In the genomic region with DNA sequence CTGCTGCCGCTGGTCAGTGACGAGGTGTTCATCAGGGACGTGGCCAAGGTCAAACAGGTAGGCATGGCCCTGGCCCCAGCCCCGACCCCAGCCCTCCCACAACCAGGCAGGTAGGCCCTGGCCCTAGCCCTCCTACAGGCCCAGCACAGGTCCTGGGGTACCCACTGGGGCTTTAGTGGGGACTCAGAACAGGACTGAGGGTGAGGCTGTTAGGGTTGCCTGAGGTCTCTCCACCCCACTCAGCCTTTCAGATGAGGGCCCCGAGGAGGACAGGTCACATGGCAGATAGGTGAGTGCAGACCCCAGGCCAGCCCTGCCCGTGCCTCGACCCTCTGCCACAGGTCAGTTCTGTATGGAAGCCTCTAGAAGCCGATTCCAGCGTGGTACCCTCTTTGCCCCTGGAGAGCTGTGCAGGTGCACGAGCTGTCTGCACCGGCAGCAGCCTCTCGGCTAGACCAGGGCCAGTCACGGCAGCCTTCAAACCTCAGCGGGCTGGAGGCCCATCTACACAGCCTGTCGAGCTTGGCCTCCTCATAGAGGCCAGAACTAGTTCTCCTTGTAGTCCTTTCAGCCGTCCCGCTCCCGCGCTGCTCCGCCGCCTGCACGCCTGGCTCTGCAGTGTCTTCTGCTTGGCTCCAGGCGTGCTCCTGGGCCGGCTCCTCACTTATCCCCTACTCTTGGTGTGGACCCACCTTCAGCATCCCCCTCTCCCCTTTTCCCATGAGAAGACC, we compare ENCODE assay signal across 16 cellular contexts. TPM values are rescaled to one million over a fixed set of nuclear protein-coding genes. Genes with fewer than 3 reads are reported as not detected.
DNase-seq lines count a peak whose midpoint lies in the region; ATAC-seq and TF ChIP-seq lines count a peak whose summit lies in the region.
"Had no signal": no experiment of that assay in that cellular context is flagged by ENCODE, and none has a peak within 500 bp of the region (broad histone marks: within the 10 kb centered on the region; RNA-seq: fewer than 3 reads in every experiment).

No MANE protein-coding gene starts in this region.

- no peak overlapping the region for H4K5ac ChIP-seq in H9 (ENCODE audit: insufficient read length, low read depth, low read length)

- H3K4me2 ChIP-seq in H9 (ENCODE audit: insufficient read depth, insufficient read length, low read length), result no peak overlapping the region

- no peak overlapping the region for H3K23ac ChIP-seq in H9 (ENCODE audit: insufficient read length, low read depth, low read length)

- H3K27me3 ChIP-seq in H9 (ENCODE audit: insufficient read depth, low read length), result no peaks in the 10 kb centered on the region
- no peaks in the 10 kb centered on the region for H3K27me3 ChIP-seq in left ventricle myocardium inferior (ENCODE audit: low read depth)

- H2AK5ac ChIP-seq in H9 (ENCODE audit: insufficient read length, low read length), result no peak overlapping the region

- TF ChIP-seq CTCF in H9 (conservative IDR thresholded peaks at IDR 0.05) (no peak), left ventricle myocardium inferior (IDR thresholded peaks at IDR 0.05; ENCODE audit: borderline replicate concordance) (no peak)

- H2BK5ac ChIP-seq in H9 (ENCODE audit: insufficient read length, low read length), result no peak overlapping the region

- H3K9me3 Mint-ChIP-seq in H9, result no peaks in the 10 kb centered on the region
- H3K9me3 Mint-ChIP-seq: mesothelial cell of epicardium had no signal

- H3K9me3 ChIP-seq in H9 (ENCODE audit: control insufficient read depth, low read depth, low read length) (no peaks in the 10 kb centered on the region), T-helper 17 cell (ENCODE audit: control insufficient read depth, low read length, poor library complexity, severe bottlenecking) (no peaks in the 10 kb centered on the region), left ventricle myocardium inferior (replicated peaks) (no peaks in the 10 kb centered on the region)

- H3K4me1 Mint-ChIP-seq in H9, result peaks cover 0 to 4% of the 10 kb centered on the region in 2 experiments; a peak in 1 of 4 replicates
- H3K4me1 Mint-ChIP-seq in T-helper 17 cell, result peaks cover 6% of the 10 kb centered on the region
- H3K4me1 Mint-ChIP-seq: mesothelial cell of epicardium had no signal

- H3K14ac ChIP-seq in H9 (ENCODE audit: insufficient read depth, low read length), result no peak overlapping the region

- H4K91ac ChIP-seq in H9 (ENCODE audit: insufficient read length, low read depth, low read length), result no peak overlapping the region

- H3K23me2 ChIP-seq in H9 (ENCODE audit: insufficient read length, low read depth, low read length, poor library complexity, severe bottlenecking), result no peaks in the 10 kb centered on the region

- H3K27ac ChIP-seq in H9 (ENCODE audit: insufficient read length, low read depth, low read length), result no peak overlapping the region
- no peak overlapping the region for H3K27ac ChIP-seq in left ventricle myocardium inferior (replicated peaks)
- H3K27ac ChIP-seq: SK-N-MC had no signal

- no peak for DNase-seq in H9
- peak in 1 of 3 donors; percentile 5 for DNase-seq in T-helper 17 cell
- DNase-seq in left ventricle myocardium inferior, result peak; percentile 8
- DNase-seq in sciatic nerve (ENCODE audit: low spot score), result peak; percentile 40
- no peak for DNase-seq in DMS53 (lab: John Stamatoyannopoulos, UW)
- no peak for DNase-seq in HuH-7.5 (ENCODE audit: low spot score)
- DNase-seq in ecto neural progenitor cell (ENCODE audit: low spot score), result no peak
- DNase-seq: amniotic stem cell, dermis blood vessel endothelial cell, NCI-H1417 treated with DMSO at 0.1 percent for 48 hours, NCI-H226 had no signal

- H3K4me3 ChIP-seq in left ventricle myocardium inferior, result no peak overlapping the region
- H3K4me3 ChIP-seq: K562, SK-N-MC had no signal

- H3K79me1 ChIP-seq in H9 (ENCODE audit: insufficient read depth, low read depth, low read length, poor library complexity, severe bottlenecking), result no peaks in the 10 kb centered on the region

- no peaks in the 10 kb centered on the region for H3K79me2 ChIP-seq in H9 (ENCODE audit: insufficient read depth, low read length)

- H3K27me3 Mint-ChIP-seq in H9 (ENCODE audit: low read depth) (no peaks in the 10 kb centered on the region), T-helper 17 cell (no peaks in the 10 kb centered on the region)

- no peak overlapping the region for H4K8ac ChIP-seq in H9 (replicated peaks; ENCODE audit: insufficient read length, low read depth, low read length)

- no peak overlapping the region for H2AFZ ChIP-seq in H9 (ENCODE audit: low read length)

- H3K4me3 Mint-ChIP-seq in H9 (no peak overlapping the region), T-helper 17 cell (no peak overlapping the region)
- H3K4me3 Mint-ChIP-seq: mesothelial cell of epicardium had no signal

- no peak overlapping the region for H2BK120ac ChIP-seq in H9 (ENCODE audit: low read depth, low read length, poor library complexity, severe bottlenecking)

- H3K18ac ChIP-seq in H9 (ENCODE audit: insufficient read length, low read depth, low read length), result no peak overlapping the region

- no peak overlapping the region for H2BK12ac ChIP-seq in H9 (ENCODE audit: insufficient read length, low read depth, low read length)

- ATAC-seq in T-helper 17 cell (no peak), sciatic nerve (no peak), GM18505 (IDR thresholded peaks at IDR 0.05; ENCODE audit: unreplicated experiment) (no peak)
- ATAC-seq: HCT116, K562 had no signal

- H3K27ac Mint-ChIP-seq in H9 (peak overlapping the region in 2 of 3 experiments; percentile 6 to 86; a peak in 3 of 7 replicates), T-helper 17 cell (peak overlapping the region; percentile 85)
- H3K27ac Mint-ChIP-seq: mesothelial cell of epicardium had no signal

- no peak overlapping the region for H3K9ac ChIP-seq in H9 (ENCODE audit: extremely low read depth, insufficient read length, low read length)

- H3K4ac ChIP-seq in H9 (ENCODE audit: low read depth, low read length), result no peak overlapping the region

- intact Hi-C loops in left ventricle myocardium inferior (cut with micrococcal nuclease) (no loop called here), sciatic nerve (cut with DNase I) (no loop called here)

- WGBS in H9 (ENCODE audit: extremely low coverage, insufficient read length, low lambda C conversion rate), result no CpG with 5 or more reads among the region's 24 CpGs

- no peak overlapping the region for H2BK15ac ChIP-seq in H9 (ENCODE audit: low read depth, low read length)

- no peak overlapping the region for H2BK20ac ChIP-seq in H9 (ENCODE audit: low read depth, low read length, poor library complexity, severe bottlenecking)

- no peaks in the 10 kb centered on the region for H4K20me1 ChIP-seq in H9 (ENCODE audit: control insufficient read depth, insufficient read depth, insufficient read length)

- H3K36me3 Mint-ChIP-seq in H9 (ENCODE audit: insufficient read depth in 1 of 3, low read depth in 3 of 3) (peaks cover 27 to 62% (median 55%) of the 10 kb centered on the region in 3 experiments), T-helper 17 cell (ENCODE audit: low read depth) (peaks cover 10% of the 10 kb centered on the region)

- H3K56ac ChIP-seq in H9 (ENCODE audit: insufficient read length, low read depth, low read length), result no peak overlapping the region

- no peaks in the 10 kb centered on the region for H3K4me1 ChIP-seq in H9 (ENCODE audit: insufficient read depth, low read length)
- peaks cover 22% of the 10 kb centered on the region for H3K4me1 ChIP-seq in left ventricle myocardium inferior

- no peak for TF ChIP-seq POLR2A in GM18505 (IDR thresholded peaks at IDR 0.05; ENCODE audit: borderline replicate concordance, extremely low read depth, insufficient read depth, insufficient read length)

- H3K36me3 ChIP-seq in left ventricle myocardium inferior, result peaks cover 100% of the 10 kb centered on the region

- no peak overlapping the region for H3T11ph ChIP-seq in H9 (ENCODE audit: low read length)

RNA-seq across cellular contexts. Expression of gene PYGB, which starts 35.5 kb away (rescaled TPM):
- total RNA-seq in H9 (2021), result 46.9 TPM in 2 replicates
- 10 to 100 TPM; 28.6 to 53.1 TPM for total RNA-seq in T-helper 17 cell
- 218 TPM for total RNA-seq in left ventricle myocardium inferior
- total RNA-seq in sciatic nerve, result 37.9 TPM

Comparison
In these comparisons a context has a peak if more than half of its experiments do, and no peak if none do; other contexts are left out.
1. DNase-seq: peak in left ventricle myocardium inferior (single experiment) and sciatic nerve (single experiment); none in H9 (single experiment), DMS53 (single experiment), HuH-7.5 (single experiment) and ecto neural progenitor cell (single experiment).